In the genomic region with DNA sequence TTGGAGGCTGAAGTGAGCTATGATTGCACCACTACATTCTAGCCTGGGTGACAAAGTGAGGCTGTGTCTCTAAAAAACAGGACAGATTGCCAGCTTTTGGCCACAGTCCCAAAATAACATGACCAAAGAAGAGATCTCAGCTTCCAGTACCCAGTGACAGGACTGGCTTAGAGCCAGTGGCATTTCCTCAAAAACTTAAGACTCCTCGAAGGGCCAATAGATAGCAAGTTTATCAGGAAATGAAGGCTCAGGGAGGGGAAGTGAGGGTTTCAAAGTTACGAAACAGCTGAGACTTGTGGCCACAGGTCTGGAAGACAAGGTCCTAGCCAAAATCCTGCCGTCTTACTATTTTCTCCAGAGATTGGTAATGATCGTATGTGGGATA, we compare ENCODE assay signal across 8 cellular contexts. TPM values are rescaled to one million over a fixed set of nuclear protein-coding genes. Genes with fewer than 3 reads are reported as not detected.
DNase-seq lines count a peak whose midpoint lies in the region; ATAC-seq and TF ChIP-seq lines count a peak whose summit lies in the region.

No MANE protein-coding gene starts in this region.

- ATAC-seq in body of pancreas = peak; percentile 34
- ATAC-seq in left lobe of liver = peak; percentile 49
- ATAC-seq in GM21423 (IDR thresholded peaks at IDR 0.05; ENCODE audit: unreplicated experiment) = no peak
- no peak for ATAC-seq in HG03520 (IDR thresholded peaks at IDR 0.05; ENCODE audit: unreplicated experiment)

- 16 to 18% methylated on average over 4 of the region's 4 CpGs for WGBS in body of pancreas, 2 donors

- no peaks in the 10 kb centered on the region for H3K36me3 ChIP-seq in body of pancreas (replicated peaks in 1 of 2; ENCODE audit: insufficient read depth in 1 of 2, low read depth in 2 of 2)

- peak overlapping the region in 1 of 4 donors; percentile 52 for H3K27ac ChIP-seq in body of pancreas

- no peak for TF ChIP-seq CTCF in body of pancreas (IDR thresholded peaks at IDR 0.05)

- TF ChIP-seq POLR2A in body of pancreas (IDR thresholded peaks at IDR 0.05) = no peak

- DNase-seq in GM04504 (ENCODE audit: low read depth) = peak; percentile 40
- peak; percentile 23 for DNase-seq in NCI-H2171 (lab: John Stamatoyannopoulos, UW)
- DNase-seq in body of pancreas = peak; percentile 43 to 88 (median 58)
- DNase-seq in left lobe of liver (ENCODE audit: low spot score) = peak; percentile 61
- DNase-seq in ureter (ENCODE audit: low spot score) = peak; percentile 88
- DNase-seq in cerebellar nuclear complex (lab: John Stamatoyannopoulos, UW) = no peak

- H3K9me3 ChIP-seq in body of pancreas = no peaks in the 10 kb centered on the region

- H3K27me3 ChIP-seq in body of pancreas = no peaks in the 10 kb centered on the region

- intact Hi-C loops in body of pancreas (cut with DNase I) = no loop called here

- no peak overlapping the region for H3K4me3 ChIP-seq in body of pancreas

- peaks cover 17% of the 10 kb centered on the region for H3K4me1 ChIP-seq in body of pancreas

RNA-seq across cellular contexts. Expression of gene TMEM39B, which starts 6.3 kb away (rescaled TPM):
- total RNA-seq in body of pancreas (10 to 100 TPM in 1 of 2 donors, 1 to 10 TPM in 1; 4.4 to 10.2 TPM), left lobe of liver (6.0 TPM), ureter (21.9 TPM)

RNA-seq across cellular contexts. Expression of gene KPNA6, which starts 41.4 kb away (rescaled TPM):
- total RNA-seq in body of pancreas = 10 to 100 TPM; 15.8 to 20.5 TPM
- 32.2 TPM for total RNA-seq in left lobe of liver
- total RNA-seq in ureter = 63.5 TPM

RNA-seq across cellular contexts. Expression of gene KHDRBS1, which starts 52.8 kb away (rescaled TPM):
- 10 to 100 TPM; 36.6 to 37.1 TPM for total RNA-seq in body of pancreas
- total RNA-seq in left lobe of liver = 24.1 TPM
- total RNA-seq in ureter = 139 TPM

Comparison
In these comparisons a context has a peak if more than half of its experiments do, and no peak if none do; other contexts are left out.
1. DNase-seq: peak in GM04504 (single experiment), NCI-H2171 (single experiment), body of pancreas (4 of 4), left lobe of liver (single experiment) and ureter (single experiment); none in cerebellar nuclear complex (0 of 2).
2. ATAC-seq: peak in body of pancreas (single experiment) and left lobe of liver (single experiment); none in GM21423 (single experiment) and HG03520 (single experiment).